16 cellular contexts compared by ENCODE assay signal in the genomic region with DNA sequence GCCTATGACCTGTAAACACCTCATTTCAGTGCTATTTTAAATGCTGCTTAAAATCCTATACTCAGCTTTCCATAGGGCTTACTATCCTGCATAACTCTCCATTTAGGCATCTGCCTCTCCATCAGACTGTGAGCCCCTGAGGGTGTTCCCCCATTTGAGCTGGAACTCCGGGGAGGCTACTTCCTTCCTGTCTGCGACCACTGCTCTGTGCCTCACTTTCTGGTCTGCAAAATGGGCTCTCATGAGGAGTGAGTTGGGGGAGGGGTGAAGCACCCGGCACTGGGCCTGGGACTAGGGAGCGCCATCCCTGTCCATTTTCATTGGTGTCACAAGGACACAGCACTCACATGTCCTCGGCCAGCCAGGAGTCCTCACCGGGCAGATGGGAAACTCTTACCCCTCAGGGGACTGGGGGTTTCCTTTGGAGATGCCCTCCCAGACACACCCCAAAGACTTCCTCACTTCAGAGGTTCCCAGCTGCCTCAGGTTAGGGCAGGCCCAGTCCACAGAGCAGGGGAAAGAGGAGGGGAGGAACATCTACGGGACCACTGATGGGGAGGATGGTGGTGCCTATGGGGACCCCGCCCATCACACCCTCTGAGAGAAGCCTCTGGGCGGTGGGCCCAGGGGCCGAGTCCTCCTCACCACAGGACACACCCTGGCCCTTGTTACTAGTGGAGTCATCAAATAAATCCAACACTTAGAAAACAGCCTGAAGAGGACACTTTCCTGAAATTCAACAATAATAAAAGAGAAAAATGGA.
DNase-seq lines count a peak whose midpoint lies in the region; ATAC-seq, FAIRE-seq and TF ChIP-seq lines count a peak whose summit lies in the region.
"Had no signal": no experiment of that assay in that cellular context is flagged by ENCODE, and none has a peak within 500 bp of the region (broad histone marks: within the 10 kb centered on the region; RNA-seq: fewer than 3 reads in every experiment).

No MANE protein-coding gene starts in this region.

- no peak overlapping the region for H3K27ac ChIP-seq in BLaER1
- H3K27ac ChIP-seq in Karpas-422 (ENCODE audit: low read length): no peak overlapping the region
- H3K27ac ChIP-seq in kidney (ENCODE audit: low read depth in 2 of 2, low read length in 2 of 2): no peak overlapping the region
- no peak overlapping the region for H3K27ac ChIP-seq in spleen
- H3K27ac ChIP-seq: A549, GM23248 had no signal

- FAIRE-seq in kidney (lab: Jason Lieb, UNC): no peak
- FAIRE-seq: A549, GM12878, GM18507, HepG2, HTR-8/SVneo had no signal

- H3K9me2 ChIP-seq in Karpas-422 (replicated peaks; ENCODE audit: insufficient read depth, low read length): no peaks in the 10 kb centered on the region

- ATAC-seq in HG03196 (IDR thresholded peaks at IDR 0.05; ENCODE audit: unreplicated experiment): no peak
- ATAC-seq: A549, GM12878, HepG2 had no signal

- H4K20me1 ChIP-seq in BLaER1 (no peaks in the 10 kb centered on the region), Karpas-422 (ENCODE audit: insufficient read depth, low read depth, low read length) (no peaks in the 10 kb centered on the region)

- in situ Hi-C loops in HAP-1 (cut with MboI; ENCODE audit: low sequenced_read_pairs): no loop called here

- H2AFZ ChIP-seq in Karpas-422 (ENCODE audit: low read length): no peak overlapping the region
- H2AFZ ChIP-seq: GM23248 had no signal

- H3K9ac ChIP-seq in BLaER1 (no peak overlapping the region), Karpas-422 (ENCODE audit: low read length) (no peak overlapping the region), kidney (ENCODE audit: low read length in 2 of 2) (no peak overlapping the region)
- H3K9ac ChIP-seq: GM23248 had no signal

- peak overlapping the region; percentile 12; the same call in 1 of the 2 replicates for H3K4me2 ChIP-seq in BLaER1
- no peak overlapping the region for H3K4me2 ChIP-seq in Karpas-422 (ENCODE audit: low read depth, low read length, poor library complexity, severe bottlenecking)
- H3K4me2 ChIP-seq: A549 had no signal

- DNase-seq in Karpas-422: peak; percentile 28
- peak; percentile 43 for DNase-seq in kidney
- peak; percentile 37 for DNase-seq in spleen
- no peak for DNase-seq in HAP-1 (ENCODE audit: low spot score in 2 of 2)
- no peak for DNase-seq in NCI-H748 treated with DMSO at 0.1 percent for 48 hours (lab: John Stamatoyannopoulos, UW)
- no peak for DNase-seq in dedifferentiated amniotic fluid mesenchymal stem cell (ENCODE audit: extremely low spot score)
- DNase-seq: CD4-positive, CD25-positive, alpha-beta regulatory T cell; GM23248; H7 had no signal

- no peaks in the 10 kb centered on the region for H3K79me2 ChIP-seq in Karpas-422 (ENCODE audit: low read length)

- TF ChIP-seq CTCF in kidney (IDR thresholded peaks at IDR 0.05; ENCODE audit: borderline replicate concordance, extremely low read depth, insufficient read depth): no peak
- TF ChIP-seq CTCF in spleen (IDR thresholded peaks at IDR 0.05 in 8 of 11, conservative IDR thresholded peaks at IDR 0.05 in 3 of 11): no peak

- no peak overlapping the region for H3K4me3 ChIP-seq in BLaER1
- H3K4me3 ChIP-seq in Karpas-422 (ENCODE audit: low read length): no peak overlapping the region
- H3K4me3 ChIP-seq in kidney (ENCODE audit: low read length in 2 of 2): no peak overlapping the region
- no peak overlapping the region for H3K4me3 ChIP-seq in spleen
- no peak overlapping the region for H3K4me3 ChIP-seq in HAP-1
- H3K4me3 ChIP-seq: A549, GM12878, GM23248 had no signal

- intact Hi-C loops in kidney (cut with DNase I) (no loop called here), spleen (cut with DNase I; ENCODE audit: low total_unique reads) (no loop called here)

- H3K4me1 ChIP-seq in BLaER1 (peaks cover 6% of the 10 kb centered on the region), Karpas-422 (ENCODE audit: low read length) (no peaks in the 10 kb centered on the region), kidney (ENCODE audit: control insufficient read depth in 1 of 2, insufficient read depth in 1 of 2, low read depth in 1 of 2, low read length in 2 of 2) (no peaks in the 10 kb centered on the region), spleen (no peaks in the 10 kb centered on the region), HAP-1 (no peaks in the 10 kb centered on the region)
- H3K4me1 ChIP-seq: A549 had no signal

- peaks cover 2% of the 10 kb centered on the region; the same call in 1 of the 2 replicates for H3K9me3 ChIP-seq in BLaER1
- no peaks in the 10 kb centered on the region for H3K9me3 ChIP-seq in Karpas-422 (ENCODE audit: low read length)
- no peaks in the 10 kb centered on the region for H3K9me3 ChIP-seq in kidney (ENCODE audit: control insufficient read depth in 1 of 2, low read length in 2 of 2)
- H3K9me3 ChIP-seq in spleen: peaks cover 0 to 21% (median 12%) of the 10 kb centered on the region in 8 donors
- H3K9me3 ChIP-seq in HAP-1: peaks cover 4% of the 10 kb centered on the region; the same call in 1 of the 2 replicates
- H3K9me3 ChIP-seq: A549 had no signal

- WGBS in spleen, 5 donors: 48 to 73% (median 70%) methylated on average over 6 to 10 of the region's 10 CpGs

- no peaks in the 10 kb centered on the region for H3K27me3 ChIP-seq in BLaER1
- no peaks in the 10 kb centered on the region for H3K27me3 ChIP-seq in Karpas-422 (ENCODE audit: low read length)
- H3K27me3 ChIP-seq in spleen (replicated peaks in 1 of 7): peaks cover 0 to 65% (median 12%) of the 10 kb centered on the region in 7 donors
- H3K27me3 ChIP-seq in HAP-1 (ENCODE audit: low read depth): no peaks in the 10 kb centered on the region; the same call in 1 of the 2 replicates

- no peak for TF ChIP-seq POLR2A in spleen (IDR thresholded peaks at IDR 0.05)

- no peaks in the 10 kb centered on the region for H3K36me3 ChIP-seq in BLaER1
- no peaks in the 10 kb centered on the region for H3K36me3 ChIP-seq in Karpas-422 (ENCODE audit: insufficient read depth, low read length)
- no peaks in the 10 kb centered on the region for H3K36me3 ChIP-seq in kidney (ENCODE audit: control insufficient read depth in 1 of 2, insufficient read depth in 2 of 2, low read length in 2 of 2)
- no peaks in the 10 kb centered on the region for H3K36me3 ChIP-seq in spleen
- H3K36me3 ChIP-seq in HAP-1 (replicated peaks): no peaks in the 10 kb centered on the region

Comparison
In these comparisons a context has a peak if more than half of its experiments do, and no peak if none do; other contexts are left out.
1. DNase-seq: peak in Karpas-422 (single experiment), kidney (single experiment) and spleen (single experiment); none in HAP-1 (0 of 2), NCI-H748 treated with DMSO at 0.1 percent for 48 hours (single experiment) and dedifferentiated amniotic fluid mesenchymal stem cell (single experiment).